17 cellular contexts compared by ENCODE assay signal in genomic region chr13:27226991-27227390, GRCh38.
"Had no signal": no experiment of that assay in that cellular context is flagged by ENCODE, and none has a peak within 500 bp of the region (broad histone marks: within the 10 kb centered on the region; RNA-seq: fewer than 3 reads in every experiment).

No MANE protein-coding gene starts in this region.

- H2AFZ ChIP-seq: hepatocyte had no signal

- H3K9me3 Mint-ChIP-seq: natural killer cell treated with Interleukin-12 subunit alpha and Interleukin-12 subunit beta and Interleukin-15 and Interleukin-18, amount 100 ng/mL, for 72 hours had no signal

- ATAC-seq: activated T-cell treated with anti-CD3 and anti-CD28 coated beads, Interleukin-2, amount 50 U/mL, for 4 hours; natural killer cell treated with Interleukin-12 subunit alpha and Interleukin-12 subunit beta and Interleukin-15 and Interleukin-18, amount 100 ng/mL, for 72 hours had no signal

- H3K4me2 ChIP-seq: hepatocyte had no signal

- H3K9me3 ChIP-seq: colonic mucosa had no signal

- H3K4me3 ChIP-seq: colonic mucosa, esophagus muscularis mucosa, hepatocyte, lung had no signal

- DNase-seq: activated CD4-positive, alpha-beta T cell treated with anti-CD3 and anti-CD28 coated beads, Interleukin-2, amount 50 U/mL, for 4 hours; activated CD4-positive, CD25-positive, alpha-beta regulatory T cell treated with anti-CD3 and anti-CD28 coated beads, Interleukin-2, amount 50 U/mL, for 72 hours; activated effector memory CD4-positive, alpha-beta T cell treated with anti-CD3 and anti-CD28 coated beads, Interleukin-2, amount 50 U/mL, for 16 hours; activated T-cell treated with anti-CD3 and anti-CD28 coated beads, Interleukin-2, amount 50 U/mL, for 4 hours; amniotic stem cell; colonic mucosa; islet precursor cell; posterior cingulate gyrus; stimulated activated CD4-positive, alpha-beta T cell treated with anti-CD3 and anti-CD28 coated beads, Interleukin-4, amount 100 ng/mL, for 1 hour; stimulated activated naive CD4-positive, alpha-beta T cell treated with Interleukin-2 at 50 U/mL for 16 hours; T1000 had no signal

- H3K4me3 Mint-ChIP-seq: activated naive CD4-positive, alpha-beta T cell treated with anti-CD3 and anti-CD28 coated beads, Interleukin-2, amount 50 U/mL, for 24 hours; activated T-cell treated with anti-CD3 and anti-CD28 coated beads, Interleukin-2, amount 50 U/mL, for 4 hours; natural killer cell treated with Interleukin-12 subunit alpha and Interleukin-12 subunit beta and Interleukin-15 and Interleukin-18, amount 100 ng/mL, for 72 hours; type B pancreatic cell had no signal

- H3K27ac ChIP-seq: colonic mucosa, esophagus muscularis mucosa, hepatocyte had no signal

- H3K4me1 ChIP-seq: colonic mucosa, esophagus muscularis mucosa had no signal

- H3K36me3 ChIP-seq: colonic mucosa, esophagus muscularis mucosa had no signal

- H3K79me2 ChIP-seq: hepatocyte had no signal

- H3K27me3 Mint-ChIP-seq: type B pancreatic cell had no signal

- H3K36me3 Mint-ChIP-seq: activated naive CD4-positive, alpha-beta T cell treated with anti-CD3 and anti-CD28 coated beads, Interleukin-2, amount 50 U/mL, for 24 hours had no signal

- H3K27me3 ChIP-seq: colonic mucosa, esophagus muscularis mucosa, hepatocyte had no signal

- H3K27ac Mint-ChIP-seq: activated naive CD4-positive, alpha-beta T cell treated with anti-CD3 and anti-CD28 coated beads, Interleukin-2, amount 50 U/mL, for 24 hours; natural killer cell treated with Interleukin-12 subunit alpha and Interleukin-12 subunit beta and Interleukin-15 and Interleukin-18, amount 100 ng/mL, for 72 hours; type B pancreatic cell had no signal
